In the genomic region with DNA sequence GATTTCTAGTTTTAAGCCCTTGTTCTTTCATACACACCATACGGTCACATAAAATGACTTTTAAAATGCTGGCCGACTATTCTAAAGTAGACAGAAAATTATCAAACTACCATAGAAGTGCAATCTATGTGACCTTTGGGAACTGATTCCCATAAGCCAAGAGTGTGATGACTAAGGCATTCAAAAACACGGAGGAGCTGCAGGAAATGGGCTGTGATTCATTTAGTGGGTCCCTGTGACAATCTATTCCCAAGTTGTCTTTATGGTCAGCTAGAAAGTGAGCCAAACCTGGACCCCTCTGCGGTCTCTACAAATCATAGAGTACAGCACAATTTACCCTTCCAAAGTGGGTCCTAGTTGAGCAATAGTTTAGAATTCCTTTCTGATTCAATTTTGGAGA, we compare ENCODE assay signal across 18 cellular contexts.
DNase-seq lines count a peak whose midpoint lies in the region; ATAC-seq and TF ChIP-seq lines count a peak whose summit lies in the region.
"Had no signal": no experiment of that assay in that cellular context is flagged by ENCODE, and none has a peak within 500 bp of the region (broad histone marks: within the 10 kb centered on the region; RNA-seq: fewer than 3 reads in every experiment).

No MANE protein-coding gene starts in this region.

- H3K4me3 ChIP-seq in mammary epithelial cell (replicated peaks in 1 of 3; ENCODE audit: insufficient read depth in 1 of 3, low read depth in 2 of 3, low read length in 3 of 3) (no peak overlapping the region), mesodermal cell (ENCODE audit: extremely low read depth, insufficient read depth, low read length, poor library complexity, severe bottlenecking) (no peak overlapping the region), ovary (no peak overlapping the region)
- H3K4me3 ChIP-seq: GM12878, prostate gland, tibial artery had no signal

- TF ChIP-seq POLR2A in ovary (IDR thresholded peaks at IDR 0.05), result no peak

- H3K9ac ChIP-seq in mammary epithelial cell (ENCODE audit: insufficient read depth, low read length), result no peak overlapping the region

- no peaks in the 10 kb centered on the region for H3K36me3 ChIP-seq in mammary epithelial cell (ENCODE audit: insufficient read depth, low read length)
- H3K36me3 ChIP-seq in mesodermal cell (ENCODE audit: control insufficient read depth, insufficient read depth, low read length), result no peaks in the 10 kb centered on the region
- no peaks in the 10 kb centered on the region for H3K36me3 ChIP-seq in ovary
- H3K36me3 ChIP-seq: prostate gland, tibial artery had no signal

- 66% methylated on average over 4 of the region's 4 CpGs for whole genome bisulfite sequencing in mammary epithelial cell (ENCODE audit: low coverage, missing lambda C conversion rate)
- 72 to 84% methylated on average over 2 of the region's 4 CpGs for WGBS in mesodermal cell (ENCODE audit: insufficient coverage in 2 of 2), 2 experiments
- 68 to 71% (median 70%) methylated on average over 4 of the region's 4 CpGs for WGBS in ovary, 3 donors

- no peak overlapping the region for H3K4me2 ChIP-seq in mammary epithelial cell (ENCODE audit: insufficient read depth, low read depth, low read length)

- TF ChIP-seq CTCF in mammary epithelial cell (conservative IDR thresholded peaks at IDR 0.05 in 1 of 2, IDR thresholded peaks at IDR 0.05 in 1 of 2; ENCODE audit: extremely low read depth in 1 of 2, insufficient read depth in 1 of 2, low read depth in 1 of 2, low read length in 2 of 2) (no peak), ovary (IDR thresholded peaks at IDR 0.05) (no peak)

- H3K27me3 ChIP-seq in mammary epithelial cell (ENCODE audit: insufficient read depth, low read length) (no peaks in the 10 kb centered on the region), ovary (no peaks in the 10 kb centered on the region)
- H3K27me3 ChIP-seq: tibial artery had no signal

- no TSS peak for BruUV-seq in mammary epithelial cell (replicated peaks; lab: Mats Ljungman, UMichigan)

- in situ Hi-C loops in mammary epithelial cell (cut with MboI; ENCODE audit: low sequenced_read_pairs in 2 of 2), result no loop called here

- H4K20me1 ChIP-seq in mammary epithelial cell (ENCODE audit: insufficient read depth, low read length), result no peaks in the 10 kb centered on the region

- ATAC-seq in HG02759 (IDR thresholded peaks at IDR 0.05; ENCODE audit: unreplicated experiment), result no peak
- ATAC-seq: effector memory CD8-positive, alpha-beta T cell had no signal

- no peak for TF ChIP-seq EP300 in ovary (IDR thresholded peaks at IDR 0.05)

- H3K27ac ChIP-seq in mammary epithelial cell (ENCODE audit: insufficient read depth, low read depth, low read length) (no peak overlapping the region), mesodermal cell (ENCODE audit: low read depth, low read length, severe bottlenecking) (peak overlapping the region; percentile 64), ovary (no peak overlapping the region)
- H3K27ac ChIP-seq: prostate gland, tibial artery had no signal

- peak; percentile 57 for DNase-seq in COLO829 (ENCODE audit: low spot score)
- DNase-seq in LHCN-M2 (ENCODE audit: low read depth), result peak; percentile 59
- DNase-seq in mammary epithelial cell, result peak; percentile 19
- DNase-seq in ovary, result no peak
- DNase-seq in GM19238 (ENCODE audit: insufficient read length, low spot score), result no peak
- DNase-seq in T1000 (lab: John Stamatoyannopoulos, UW), result no peak
- DNase-seq: activated effector memory CD4-positive, alpha-beta T cell treated with anti-CD3 and anti-CD28 coated beads, Interleukin-2, amount 50 U/mL, for 16 hours; C1 segment of cervical spinal cord; effector memory CD8-positive, alpha-beta T cell; MM.1S; NCI-H2029; NCI-H774; T-helper 2 cell; tibial artery had no signal

- H2AFZ ChIP-seq in mammary epithelial cell (ENCODE audit: low read depth, low read length), result peak overlapping the region; percentile 7

- intact Hi-C loops in mammary epithelial cell (cut with micrococcal nuclease), result loop anchor here (2.0 to 5.0 kb wide), 2 partner anchors 252 to 433 kb away; partner anchors contain the start of gene CBLB
- intact Hi-C loops in ovary (cut with DNase I), result no loop called here

- dilution Hi-C loops in mammary epithelial cell (cut with HindIII; ENCODE audit: low sequenced_read_pairs), result no loop called here

- no peaks in the 10 kb centered on the region for H3K79me2 ChIP-seq in mammary epithelial cell (ENCODE audit: insufficient read depth, low read length)

- H3K4me1 ChIP-seq in mammary epithelial cell (ENCODE audit: insufficient read depth, low read length) (peaks cover 16% of the 10 kb centered on the region), mesodermal cell (ENCODE audit: control insufficient read depth, insufficient read depth, low read length, poor library complexity, severe bottlenecking) (no peaks in the 10 kb centered on the region), ovary (ENCODE audit: insufficient read depth) (no peaks in the 10 kb centered on the region)
- H3K4me1 ChIP-seq: prostate gland had no signal

- no peaks in the 10 kb centered on the region for H3K9me3 ChIP-seq in mammary epithelial cell (replicated peaks; ENCODE audit: insufficient read depth, low read length)
- no peaks in the 10 kb centered on the region for H3K9me3 ChIP-seq in mesodermal cell (ENCODE audit: control insufficient read depth, low read length)
- no peaks in the 10 kb centered on the region for H3K9me3 ChIP-seq in ovary
- H3K9me3 ChIP-seq: prostate gland, tibial artery had no signal

- CTCF ChIA-PET in mammary epithelial cell (lab: Charles Lee; ENCODE audit: low non-redundant PET), result no interaction called here

Comparison
In these comparisons a context has a peak if more than half of its experiments do, and no peak if none do; other contexts are left out.
1. DNase-seq: peak in COLO829 (single experiment), LHCN-M2 (single experiment) and mammary epithelial cell (single experiment); none in ovary (0 of 5), GM19238 (single experiment) and T1000 (single experiment).